ENCODE assay signal across 11 cellular contexts in genomic region chr10:52778511-52779392, GRCh38. TPM values are rescaled to one million over a fixed set of nuclear protein-coding genes. Genes with fewer than 3 reads are reported as not detected.
A peak's percentile ranks its signal among the peaks of the same experiment; 100 is the strongest.
DNase-seq lines count a peak whose midpoint lies in the region; ATAC-seq, FAIRE-seq and TF ChIP-seq lines count a peak whose summit lies in the region.
"Had no signal": no experiment of that assay in that cellular context is flagged by ENCODE, and none has a peak within 500 bp of the region (broad histone marks: within the 10 kb centered on the region; RNA-seq: fewer than 3 reads in every experiment).

No MANE protein-coding gene starts in this region.

- DNase-seq in COLO668 (lab: John Stamatoyannopoulos, UW; ENCODE audit: unreplicated experiment) (peak; percentile 1), K562 (ENCODE audit: extremely low read depth in 1 of 4, low spot score in 3 of 4) (peak in 1 of 4 experiments; percentile 34), medulla oblongata (ENCODE audit: extremely low spot score) (peak; percentile 56)
- no peak for DNase-seq in activated naive CD4-positive, alpha-beta T cell treated with anti-CD3 and anti-CD28 coated beads, Interleukin-2, amount 50 U/mL, for 16 hours
- DNase-seq: activated CD4-positive, alpha-beta memory T cell treated with anti-CD3 and anti-CD28 coated beads, Interleukin-2, amount 10 ng/mL, durations not matched to agents 7 days and 5 days had no signal

- H3K9ac ChIP-seq in HUES6 (ENCODE audit: low read length) (no peak overlapping the region), K562 (ENCODE audit: insufficient read depth in 1 of 2, low read depth in 2 of 2, low read length in 2 of 2) (no peak overlapping the region)

- peak overlapping the region; percentile 4; the same call in 1 of the 2 replicates for H3K4me3 ChIP-seq in HUES6 (ENCODE audit: low read depth, low read length)
- H3K4me3 ChIP-seq in K562: no peak overlapping the region

- TF ChIP-seq RAD21 in K562 (CRISPR knock-in tag; conservative IDR thresholded peaks at IDR 0.05 in 1 of 2, IDR thresholded peaks at IDR 0.05 in 1 of 2): peak in 1 of 2 experiments; percentile 26; a peak in 1 of 4 replicates

- no peaks in the 10 kb centered on the region for H3K36me3 ChIP-seq in HUES6 (ENCODE audit: control insufficient read depth, insufficient read depth, low read length)
- no peaks in the 10 kb centered on the region for H3K36me3 ChIP-seq in K562 (ENCODE audit: control insufficient read depth, insufficient read depth, low read length)

- 17% methylated on average over 40 of the region's 42 CpGs for WGBS in K562 (ENCODE audit: insufficient coverage, low coverage, missing lambda C conversion rate)

- H3K27ac ChIP-seq in HUES6 (ENCODE audit: low read depth, low read length): no peak overlapping the region
- no peak overlapping the region for H3K27ac ChIP-seq in K562 (ENCODE audit: extremely low read depth, low read depth, low read length)
- H3K27ac ChIP-seq: epithelial cell of prostate had no signal

- TF ChIP-seq CTCF in K562 (IDR thresholded peaks at IDR 0.05 in 2 of 3, conservative IDR thresholded peaks at IDR 0.05 in 1 of 3; ENCODE audit: insufficient read depth in 2 of 3, low read depth in 1 of 3, low read length in 3 of 3): peak; percentile 19 to 53 (median 31); a peak in 4 of 6 replicates

- CTCF ChIA-PET in K562 (lab: Yijun Ruan, JAX; ENCODE audit: low intra/inter-chr PET ratio): interaction anchor here (1.5 kb wide), 1 partner anchor 1777 kb away, joined by 3 read pairs; no protein-coding TSS in a partner anchor

- TF ChIP-seq EP300 in K562 (IDR thresholded peaks at IDR 0.05; ENCODE audit: low read length): no peak

- no peak overlapping the region for H2AFZ ChIP-seq in K562 (ENCODE audit: low read depth, low read length)

- H3K4me1 ChIP-seq in HUES6 (ENCODE audit: control insufficient read depth, insufficient read depth, low read length) (no peaks in the 10 kb centered on the region), K562 (replicated peaks in 1 of 2; ENCODE audit: control insufficient read depth in 2 of 2, insufficient read depth in 2 of 2, low read length in 2 of 2) (no peaks in the 10 kb centered on the region)

- H3K9me3 ChIP-seq in HUES6 (ENCODE audit: control insufficient read depth, insufficient read depth, low read depth, low read length) (no peaks in the 10 kb centered on the region), K562 (replicated peaks; ENCODE audit: control insufficient read depth, insufficient read depth, low read depth, low read length) (no peaks in the 10 kb centered on the region)

- H3K4me2 ChIP-seq in K562 (ENCODE audit: insufficient read depth, low read length): no peak overlapping the region

- TF ChIP-seq POLR2A in K562 (conservative IDR thresholded peaks at IDR 0.05): no peak

- ATAC-seq in K562 (no peak; the same call in 2 of the 3 replicates), GM18868 (IDR thresholded peaks at IDR 0.05; ENCODE audit: unreplicated experiment) (no peak), GM21381 (IDR thresholded peaks at IDR 0.05; ENCODE audit: unreplicated experiment) (no peak), HG02885 (IDR thresholded peaks at IDR 0.05; ENCODE audit: poor library complexity, unreplicated experiment) (no peak)

- H3K79me2 ChIP-seq in K562 (ENCODE audit: control insufficient read depth, insufficient read depth, low read length): no peaks in the 10 kb centered on the region

- H3K27me3 ChIP-seq in HUES6 (ENCODE audit: control insufficient read depth, insufficient read depth, low read length): no peaks in the 10 kb centered on the region
- no peaks in the 10 kb centered on the region for H3K27me3 ChIP-seq in K562 (ENCODE audit: control insufficient read depth in 2 of 2, insufficient read depth in 2 of 2, low read length in 2 of 2)

- in situ Hi-C loops in K562 (cut with MboI): no loop called here

- no TSS peak for BruUV-seq in K562 (replicated peaks; lab: Mats Ljungman, UMichigan)

- no peak for FAIRE-seq in K562 (lab: Jason Lieb, UNC)

- H3K9me1 ChIP-seq in K562 (ENCODE audit: control insufficient read depth, insufficient read depth, low read length): no peaks in the 10 kb centered on the region

- intact Hi-C loops in K562 (cut with micrococcal nuclease): no loop called here

- POLR2A ChIA-PET in K562 (lab: Yijun Ruan, JAX): no interaction called here

- H4K20me1 ChIP-seq in K562 (replicated peaks; ENCODE audit: control insufficient read depth, insufficient read depth, low read length): no peaks in the 10 kb centered on the region

TF ChIP-seq in K562, 482 proteins besides CTCF, POLR2A, EP300 and RAD21 (continues in another document):
- TF ChIP-seq YBX1 (IDR thresholded peaks at IDR 0.05) (no peak), ZBTB7A (IDR thresholded peaks at IDR 0.05; ENCODE audit: borderline replicate concordance, control insufficient read depth, low read depth, low read length) (no peak), DLX4 (CRISPR knock-in tag; IDR thresholded peaks at IDR 0.05) (no peak), PYGO2 (tag; IDR thresholded peaks at IDR 0.05) (no peak), MXI1 (IDR thresholded peaks at IDR 0.05; ENCODE audit: low read depth, low read length) (no peak), ZNF280A (IDR thresholded peaks at IDR 0.05; ENCODE audit: low read depth, partially characterized antibody) (no peak), GMEB1 (CRISPR knock-in tag; IDR thresholded peaks at IDR 0.05) (no peak), ZNF354B (CRISPR knock-in tag; IDR thresholded peaks at IDR 0.05) (no peak), KLF1 (tag; IDR thresholded peaks at IDR 0.05) (no peak), ETS1 (conservative IDR thresholded peaks at IDR 0.05; ENCODE audit: control insufficient read depth, low read depth, low read length) (no peak)

RNA-seq across cellular contexts. Expression of gene MBL2, which starts 6.2 kb away (rescaled TPM):
- not detected in 2 replicates for total RNA-seq in K562 (2011; cell fraction: chromatin; rRNA removed; ENCODE audit: low replicate concordance)
- total RNA-seq in K562 (2011; cell fraction: nucleolus; rRNA removed): not detected in 2 replicates
- not detected in 2 replicates for total RNA-seq in K562 (2011; cell fraction: nucleoplasm; rRNA removed)
- total RNA-seq in K562 (2014; rRNA removed): not detected in 2 replicates
- total RNA-seq in K562 (2014; rRNA removed; fragmentation: Illumina TruSeq; extraction: Trizol): not detected in 2 replicates
- total RNA-seq in K562 (2015; rRNA removed; fragmentation: Illumina TruSeq; extraction: Trizol): not detected in 2 replicates
- total RNA-seq in K562 (2021): not detected in 2 replicates
- not detected in 2 replicates for polyA plus RNA-seq in K562 (2011; rRNA removed)
- not detected in 2 replicates for polyA plus RNA-seq in K562 (2011; cell fraction: cytosol; rRNA removed)
- polyA plus RNA-seq in K562 (2011; cell fraction: nucleus; rRNA removed): not detected in 2 replicates
- polyA plus RNA-seq in K562 (2012): not detected in 2 replicates
- polyA plus RNA-seq in K562 (2014; fragmentation: Illumina TruSeq; extraction: Trizol): not detected in 2 replicates
- not detected for polyA plus RNA-seq in K562 (2014; fragmentation: Nextera tagmentation; extraction: Ambion mirVana)
- not detected in 2 replicates for polyA plus RNA-seq in K562 (2014; rRNA removed)
- not detected in 2 replicates for polyA minus RNA-seq in K562 (2011; rRNA and poly(A)+ RNA removed)
- polyA minus RNA-seq in K562 (2011; cell fraction: cytosol; rRNA and poly(A)+ RNA removed): not detected in 2 replicates
- polyA minus RNA-seq in K562 (2011; cell fraction: nucleus; rRNA and poly(A)+ RNA removed): not detected in 2 replicates
- total RNA-seq: activated CD4-positive, alpha-beta memory T cell treated with anti-CD3 and anti-CD28 coated beads, Interleukin-2, amount 10 ng/mL, durations not matched to agents 7 days and 5 days had no signal
- polyA plus RNA-seq: IgD-negative memory B cell had no signal
